ENCODE assay signal across 12 cellular contexts in genomic region chr11:119907934-119908760, GRCh38.
DNase-seq lines count a peak whose midpoint lies in the region; ATAC-seq and TF ChIP-seq lines count a peak whose summit lies in the region.
"Had no signal": no experiment of that assay in that cellular context is flagged by ENCODE, and none has a peak within 500 bp of the region (broad histone marks: within the 10 kb centered on the region; RNA-seq: fewer than 3 reads in every experiment).

No MANE protein-coding gene starts in this region.

- BruUV-seq in A673 (replicated peaks; lab: Mats Ljungman, UMichigan): no TSS peak
- no TSS peak for BruUV-seq in Panc1 (replicated peaks; lab: Mats Ljungman, UMichigan)

- no peaks in the 10 kb centered on the region for H3K27me3 Mint-ChIP-seq in glutamatergic neuron (ENCODE audit: unreplicated experiment)

- H3K9me3 Mint-ChIP-seq in glutamatergic neuron (ENCODE audit: unreplicated experiment): peaks cover 4% of the 10 kb centered on the region

- TF ChIP-seq CTCF in A673 (conservative IDR thresholded peaks at IDR 0.05; ENCODE audit: low read depth, low read length) (no peak), Panc1 (IDR thresholded peaks at IDR 0.05) (no peak), glutamatergic neuron (IDR thresholded peaks at IDR 0.05; ENCODE audit: partially characterized antibody, unreplicated experiment) (no peak)

- H3K4me1 Mint-ChIP-seq in glutamatergic neuron (ENCODE audit: low read depth, unreplicated experiment): peaks cover 54% of the 10 kb centered on the region

- peak; percentile 66; the same call in 1 of the 2 replicates for ATAC-seq in Panc1
- ATAC-seq in HG02623 (IDR thresholded peaks at IDR 0.05; ENCODE audit: unreplicated experiment): no peak
- ATAC-seq: gastroesophageal sphincter had no signal

- H3K4me1 ChIP-seq in A673 (ENCODE audit: insufficient read depth, low read length, poor library complexity, severe bottlenecking) (peaks cover 4% of the 10 kb centered on the region), Panc1 (ENCODE audit: control insufficient read depth, insufficient read depth, low read length) (no peaks in the 10 kb centered on the region)
- H3K4me1 ChIP-seq: gastroesophageal sphincter, left lung had no signal

- no peaks in the 10 kb centered on the region for H3K9me3 ChIP-seq in A673 (ENCODE audit: low read depth, low read length, poor library complexity, severe bottlenecking)
- no peaks in the 10 kb centered on the region for H3K9me3 ChIP-seq in Panc1 (ENCODE audit: control insufficient read depth, insufficient read depth, low read depth, low read length)
- H3K9me3 ChIP-seq: gastroesophageal sphincter, left lung had no signal

- in situ Hi-C loops in Panc1 (cut with HindIII; ENCODE audit: low pct_unique_long_range_greater_than_20kb, low sequenced_read_pairs): no loop called here

- intact Hi-C loops in A673 (cut with micrococcal nuclease; ENCODE audit: unreplicated experiment): no loop called here
- intact Hi-C loops in Panc1 (cut with micrococcal nuclease; ENCODE audit: unreplicated experiment): no loop called here

- no peaks in the 10 kb centered on the region for H3K36me3 Mint-ChIP-seq in glutamatergic neuron (ENCODE audit: unreplicated experiment)

- H3K36me3 ChIP-seq in A673 (ENCODE audit: insufficient read depth, low read length, poor library complexity, severe bottlenecking) (no peaks in the 10 kb centered on the region), Panc1 (ENCODE audit: control insufficient read depth, insufficient read depth, low read length) (no peaks in the 10 kb centered on the region)
- H3K36me3 ChIP-seq: gastroesophageal sphincter, left lung had no signal

- no peak overlapping the region for H3K27ac ChIP-seq in A673 (ENCODE audit: low read depth, low read length, poor library complexity, severe bottlenecking)
- H3K27ac ChIP-seq in Panc1 (ENCODE audit: low read length): no peak overlapping the region
- H3K27ac ChIP-seq: gastroesophageal sphincter, left lung had no signal

- DNase-seq in A673 (ENCODE audit: low spot score) (peak; percentile 42), NAMALWA (ENCODE audit: low spot score) (peak; percentile 27), Panc1 (ENCODE audit: low read depth, low spot score) (no peak), glutamatergic neuron (no peak), OCI-M1 (lab: John Stamatoyannopoulos, UW) (no peak), H4 (ENCODE audit: low spot score) (no peak)
- no peak for DNase-seq in activated CD4-positive, alpha-beta T cell treated with anti-CD3 and anti-CD28 coated beads for 1 hour
- DNase-seq: left lung, NCI-H2029 treated with DMSO at 0.1 percent for 48 hours, Right ventricle myocardium superior had no signal

- CTCF ChIA-PET in A673 (lab: Charles Lee): no interaction called here
- CTCF ChIA-PET in Panc1 (lab: Charles Lee): no interaction called here

- POLR2A ChIA-PET in A673 (lab: Charles Lee; ENCODE audit: low non-redundant PET): no interaction called here
- POLR2A ChIA-PET in Panc1 (lab: Charles Lee): no interaction called here

- peak overlapping the region; percentile 47 for H3K4me3 Mint-ChIP-seq in glutamatergic neuron (ENCODE audit: unreplicated experiment)

- H3K4me3 ChIP-seq in A673 (ENCODE audit: low read depth, low read length, poor library complexity, severe bottlenecking) (no peak overlapping the region), Panc1 (ENCODE audit: low read depth in 2 of 2, low read length in 2 of 2) (no peak overlapping the region)
- H3K4me3 ChIP-seq: gastroesophageal sphincter, left lung had no signal

- peak overlapping the region; percentile 92 for H3K27ac Mint-ChIP-seq in glutamatergic neuron (ENCODE audit: unreplicated experiment)

- peaks cover 7% of the 10 kb centered on the region for H3K27me3 ChIP-seq in A673 (replicated peaks; ENCODE audit: insufficient read depth, low read depth, low read length, poor library complexity)
- H3K27me3 ChIP-seq in Panc1 (ENCODE audit: control insufficient read depth, insufficient read depth, low read length): peaks cover 23% of the 10 kb centered on the region

Comparison
In these comparisons a context has a peak if more than half of its experiments do, and no peak if none do; other contexts are left out.
1. DNase-seq: peak in A673 (single experiment) and NAMALWA (single experiment); none in Panc1 (single experiment), glutamatergic neuron (single experiment), OCI-M1 (single experiment), activated CD4-positive, alpha-beta T cell treated with anti-CD3 and anti-CD28 coated beads for 1 hour (single experiment) and H4 (single experiment).